ENCODE assay signal across 2 cellular contexts in genomic region chr4:106704253-106704870, GRCh38.
A peak's percentile ranks its signal among the peaks of the same experiment; 100 is the strongest.
TF ChIP-seq lines count a peak whose summit lies in the region.

No MANE protein-coding gene starts in this region.

TF ChIP-seq in HepG2, 621 proteins besides CTCF, POLR2A, EP300 and RAD21:
- no peak for TF ChIP-seq ZFP91 (CRISPR knock-in tag; IDR thresholded peaks at IDR 0.05; ENCODE audit: borderline replicate concordance)
- TF ChIP-seq MAFF (IDR thresholded peaks at IDR 0.05; ENCODE audit: low read depth, low read length): peak; percentile 51
- no peak for TF ChIP-seq MEIS2 (CRISPR knock-in tag; IDR thresholded peaks at IDR 0.05)
- TF ChIP-seq SOX13 (IDR thresholded peaks at IDR 0.05): no peak
- no peak for TF ChIP-seq SOX13 (CRISPR knock-in tag; conservative IDR thresholded peaks at IDR 0.05 in 1 of 2, IDR thresholded peaks at IDR 0.05 in 1 of 2)
- TF ChIP-seq MAFK (conservative IDR thresholded peaks at IDR 0.05 in 1 of 2, IDR thresholded peaks at IDR 0.05 in 1 of 2; ENCODE audit: low read length in 2 of 2): peak; percentile 25 to 69; a peak in 2 of 4 replicates
- no peak for TF ChIP-seq GTF2F1 (IDR thresholded peaks at IDR 0.05; ENCODE audit: low read length)
- no peak for TF ChIP-seq MTA3 (CRISPR knock-in tag; IDR thresholded peaks at IDR 0.05)
- no peak for TF ChIP-seq ZNF841 (CRISPR knock-in tag; IDR thresholded peaks at IDR 0.05; ENCODE audit: borderline replicate concordance)
- TF ChIP-seq ZNF788 (CRISPR knock-in tag; IDR thresholded peaks at IDR 0.05; ENCODE audit: borderline replicate concordance): no peak
- no peak for TF ChIP-seq HOXA5 (CRISPR knock-in tag; IDR thresholded peaks at IDR 0.05)
- no peak for TF ChIP-seq ATF6 (CRISPR knock-in tag; conservative IDR thresholded peaks at IDR 0.05)

TF ChIP-seq in H1, 55 proteins besides CTCF, POLR2A, EP300 and RAD21:
- TF ChIP-seq BCL11A (IDR thresholded peaks at IDR 0.05; ENCODE audit: low read depth in 2 of 2, low read length in 2 of 2): no peak
- 0 out of 2 replicates have a peak, but pooled peaks have one; percentile 5 for TF ChIP-seq MAFK (IDR thresholded peaks at IDR 0.05; ENCODE audit: low read depth, low read length)
